ENCODE assay signal across 8 cellular contexts in the genomic region with DNA sequence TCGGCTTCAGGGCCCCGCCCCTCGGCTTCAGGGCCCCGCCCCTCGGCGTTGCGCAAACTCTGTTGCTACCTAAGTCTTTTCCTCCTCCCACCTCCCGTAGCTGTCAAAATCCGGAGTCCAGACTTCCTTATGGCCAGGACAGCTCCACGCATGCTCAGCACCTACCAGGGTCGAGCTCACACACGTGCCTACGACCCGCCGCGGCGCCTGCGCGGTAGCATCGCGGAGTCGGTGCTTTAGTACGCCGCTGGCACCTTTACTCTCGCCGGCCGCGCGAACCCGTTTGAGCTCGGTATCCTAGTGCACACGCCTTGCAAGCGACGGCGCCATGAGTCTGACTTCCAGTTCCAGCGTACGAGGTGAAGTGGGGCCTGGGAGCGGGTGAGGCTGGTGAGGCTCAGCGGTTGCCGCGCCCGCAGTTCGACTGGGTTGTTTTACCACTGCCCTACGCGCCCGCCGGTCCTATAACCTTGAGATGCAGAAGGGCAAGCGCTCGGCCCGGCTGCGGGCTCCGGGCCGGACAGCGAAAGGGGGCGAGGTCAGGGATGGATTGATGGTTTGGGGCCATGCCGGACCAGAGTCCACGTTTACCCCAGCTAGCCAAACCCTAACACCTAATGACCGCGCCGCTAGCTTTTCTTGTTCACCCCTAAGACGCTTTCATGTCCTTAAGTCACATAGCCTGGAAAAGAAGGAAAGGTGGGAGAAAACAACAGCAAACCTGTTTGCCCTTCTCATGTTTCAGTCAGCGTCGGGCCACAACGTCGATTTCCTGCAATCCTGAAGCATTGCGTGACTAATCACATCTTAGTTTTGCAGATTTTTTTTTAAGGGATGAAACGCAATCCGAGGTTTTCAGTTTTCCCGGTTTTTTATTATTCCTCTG. TPM values are rescaled to one million over a fixed set of nuclear protein-coding genes. Genes with fewer than 3 reads are reported as not detected.
DNase-seq lines count a peak whose midpoint lies in the region; ATAC-seq and TF ChIP-seq lines count a peak whose summit lies in the region.

A gene (plus strand): TSS at position 217 of the 886 bp plus-strand sequence. CDS start 112 bp downstream, at position 329.

- TF ChIP-seq EP300 in transverse colon (IDR thresholded peaks at IDR 0.05; ENCODE audit: low read depth): no peak

- peak; percentile 74 for ATAC-seq in HG02798 (IDR thresholded peaks at IDR 0.05; ENCODE audit: poor library complexity, unreplicated experiment)

- no peak within 1 kb of the TSS for H3K4ac ChIP-seq in trophoblast cell (ENCODE audit: low read depth, low read length)

- DNase-seq in NCI-H1436 (lab: John Stamatoyannopoulos, UW): peak; percentile 97
- DNase-seq in T follicular helper cell (ENCODE audit: low read depth): peak; percentile 91
- peak; percentile 99 for DNase-seq in adipocyte (ENCODE audit: low read depth)
- peak; percentile 99 to 100 for DNase-seq in cardiac muscle cell (ENCODE audit: low read depth in 1 of 2, low spot score in 1 of 2)
- peak; percentile 99 to 100 for DNase-seq in trophoblast cell
- peak; percentile 97 for DNase-seq in transverse colon

- no peaks in the 10 kb centered on the region for H3K9me3 ChIP-seq in adipocyte (ENCODE audit: control insufficient read depth, low read length)
- H3K9me3 ChIP-seq in cardiac muscle cell (ENCODE audit: low read depth): no peaks in the 10 kb centered on the region
- no peaks in the 10 kb centered on the region for H3K9me3 ChIP-seq in trophoblast cell (ENCODE audit: insufficient read depth, low read depth, low read length)
- H3K9me3 ChIP-seq in transverse colon: no peaks in the 10 kb centered on the region

- H4K91ac ChIP-seq in trophoblast cell (ENCODE audit: low read depth, low read length): peak within 1 kb of the TSS; percentile 73

- H4K12ac ChIP-seq in trophoblast cell (ENCODE audit: low read depth, low read length): peak within 1 kb of the TSS; percentile 59

- peaks cover 9% of the 10 kb centered on the region for H3K79me2 ChIP-seq in trophoblast cell (ENCODE audit: control insufficient read depth, insufficient read depth, low read length, poor library complexity)

- H2BK120ac ChIP-seq in trophoblast cell (ENCODE audit: insufficient read depth, low read length, poor library complexity): peak within 1 kb of the TSS; percentile 40

- intact Hi-C loops in transverse colon (cut with DNase I; ENCODE audit: low total_unique reads): no loop called here

- peak within 1 kb of the TSS; percentile 44 for H3K18ac ChIP-seq in trophoblast cell (ENCODE audit: low read length)

- peak within 1 kb of the TSS; percentile 44 for H3K14ac ChIP-seq in trophoblast cell (ENCODE audit: low read length)

- H3K4me3 ChIP-seq in GM12875 (ENCODE audit: low read depth, low read length) (peak within 1 kb of the TSS; percentile 85), adipocyte (ENCODE audit: low read length) (peak within 1 kb of the TSS; percentile 96), cardiac muscle cell (peak within 1 kb of the TSS; percentile 89), trophoblast cell (ENCODE audit: low read depth, low read length) (peak within 1 kb of the TSS; percentile 91), transverse colon (peak within 1 kb of the TSS; percentile 48 to 84 (median 58))

- peaks cover 13% of the 10 kb centered on the region for H3K79me1 ChIP-seq in trophoblast cell (ENCODE audit: low read length)

- in situ Hi-C loops in transverse colon (cut with MboI; ENCODE audit: low pct_ligation_motif_present in 1 of 4, low pct_unique_long_range_greater_than_20kb in 1 of 4, low sequenced_read_pairs in 3 of 4): no loop called here

- peak within 1 kb of the TSS; percentile 42 for H2BK5ac ChIP-seq in trophoblast cell (ENCODE audit: low read depth, low read length, poor library complexity)

- H4K8ac ChIP-seq in trophoblast cell (ENCODE audit: low read depth, low read length): peak within 1 kb of the TSS; percentile 57

- peaks cover 37% of the 10 kb centered on the region for H3K4me1 ChIP-seq in adipocyte (ENCODE audit: control insufficient read depth, insufficient read depth, low read length)
- peaks cover 15% of the 10 kb centered on the region for H3K4me1 ChIP-seq in cardiac muscle cell (ENCODE audit: low read depth)
- H3K4me1 ChIP-seq in trophoblast cell (ENCODE audit: control insufficient read depth in 1 of 2, insufficient read depth in 2 of 2, low read length in 2 of 2): no peaks in the 10 kb centered on the region
- H3K4me1 ChIP-seq in transverse colon: peaks cover 11 to 53% (median 22%) of the 10 kb centered on the region in 4 donors

- H3K9ac ChIP-seq in adipocyte (ENCODE audit: low read length): peak within 1 kb of the TSS; percentile 92
- peak within 1 kb of the TSS; percentile 74 for H3K9ac ChIP-seq in trophoblast cell (ENCODE audit: low read length)

- H3K23ac ChIP-seq in trophoblast cell (ENCODE audit: low read length): no peak within 1 kb of the TSS

- peak within 1 kb of the TSS; percentile 84 for H2AFZ ChIP-seq in trophoblast cell (ENCODE audit: insufficient read depth, low read length, poor library complexity)

- no peak within 1 kb of the TSS for H2AK5ac ChIP-seq in trophoblast cell (ENCODE audit: low read length)

- TF ChIP-seq CTCF in GM12875 (IDR thresholded peaks at IDR 0.05; ENCODE audit: borderline replicate concordance, insufficient read depth, low read depth, low read length) (no peak), cardiac muscle cell (IDR thresholded peaks at IDR 0.05; ENCODE audit: low read depth, low read length) (no peak), transverse colon (IDR thresholded peaks at IDR 0.05) (no peak)

- TF ChIP-seq POLR2A in transverse colon (IDR thresholded peaks at IDR 0.05): peak; percentile 85

- no peaks in the 10 kb centered on the region for H3K36me3 ChIP-seq in adipocyte (ENCODE audit: control insufficient read depth, insufficient read depth, low read length, severe bottlenecking)
- H3K36me3 ChIP-seq in cardiac muscle cell: no peaks in the 10 kb centered on the region
- H3K36me3 ChIP-seq in trophoblast cell (ENCODE audit: control insufficient read depth in 1 of 2, insufficient read depth in 2 of 2, low read length in 2 of 2): no peaks in the 10 kb centered on the region
- H3K36me3 ChIP-seq in transverse colon: no peaks in the 10 kb centered on the region

- no CpG with 5 or more reads among the region's 69 CpGs for WGBS in trophoblast cell (ENCODE audit: extremely low coverage, insufficient coverage, insufficient read length)
- 0 to 1% methylated on average over 8 to 42 of the region's 69 CpGs for WGBS in transverse colon (ENCODE audit: low coverage in 1 of 2), 2 donors

- H3K27me3 ChIP-seq in adipocyte (replicated peaks; ENCODE audit: control insufficient read depth, insufficient read depth, low read length) (no peaks in the 10 kb centered on the region), cardiac muscle cell (no peaks in the 10 kb centered on the region), trophoblast cell (ENCODE audit: insufficient read depth, low read length) (no peaks in the 10 kb centered on the region), transverse colon (no peaks in the 10 kb centered on the region)

- peak within 1 kb of the TSS; percentile 93 for H3K27ac ChIP-seq in cardiac muscle cell
- H3K27ac ChIP-seq in trophoblast cell (ENCODE audit: low read depth, low read length): peak within 1 kb of the TSS; percentile 85
- H3K27ac ChIP-seq in transverse colon: peak within 1 kb of the TSS; percentile 92 to 99 (median 99)

- H2BK12ac ChIP-seq in trophoblast cell (ENCODE audit: low read length): no peak within 1 kb of the TSS

- peak within 1 kb of the TSS; percentile 99 for H3K4me2 ChIP-seq in trophoblast cell (ENCODE audit: low read length)

RNA-seq across cellular contexts. Expression of the gene that starts here (rescaled TPM):
- total RNA-seq in cardiac muscle cell (31.7 and 40.8 TPM in 2 replicates), transverse colon (10 to 100 TPM in 3 of 4 donors, 1 to 10 TPM in 1; 3.7 to 32.2 (median 28.1) TPM)
- 197 and 212 TPM in 2 replicates for polyA plus RNA-seq in cardiac muscle cell
- 25.8 and 28.0 TPM in 2 replicates for polyA plus RNA-seq in trophoblast cell (2013)

Comparison
In these comparisons a context has a peak if more than half of its experiments do, and no peak if none do; other contexts are left out.
1. Peak in every context shown above with its lines: DNase-seq, ATAC-seq, H3K4me3 ChIP-seq and H3K27ac ChIP-seq.